1 cellular context compared by ENCODE assay signal in the genomic region with DNA sequence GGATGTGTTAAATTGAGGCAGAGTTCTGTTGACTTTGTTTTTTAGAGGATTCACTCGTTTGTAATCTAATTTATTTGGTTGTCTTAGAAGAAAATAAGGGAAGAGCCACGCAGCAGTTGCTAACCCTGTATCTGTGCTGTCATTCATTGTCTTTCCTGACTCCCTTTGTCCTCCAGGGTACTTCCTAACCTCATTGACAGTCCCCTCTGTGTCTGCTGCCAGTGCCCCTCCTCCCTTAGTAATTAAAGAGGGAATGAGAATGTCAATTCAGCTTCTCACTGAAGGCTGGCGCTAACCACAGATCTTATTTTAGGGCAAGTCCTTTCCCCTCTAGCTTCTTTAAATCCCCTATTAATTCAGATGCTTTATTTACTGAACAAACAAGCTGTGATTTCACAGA.
TF ChIP-seq lines count a peak whose summit lies in the region.

No MANE protein-coding gene starts in this region.

TF ChIP-seq in GM23338, 12 proteins besides CTCF, POLR2A, EP300 and RAD21 (continued from another document):
- TF ChIP-seq ZNF462 (CRISPR knock-in tag; IDR thresholded peaks at IDR 0.05) (no peak), CREB1 (CRISPR knock-in tag; IDR thresholded peaks at IDR 0.05; ENCODE audit: low read depth) (no peak), EZH2phosphoT487 (IDR thresholded peaks at IDR 0.05; ENCODE audit: unreplicated experiment) (no peak), REST (IDR thresholded peaks at IDR 0.05; ENCODE audit: unreplicated experiment) (no peak), EZH2 (IDR thresholded peaks at IDR 0.05; ENCODE audit: low read depth, unreplicated experiment) (no peak)
TF ChIP-seq in GM23338: peak in this region for 0.
